ENCODE assay signal across 1 cellular context in the genomic region with DNA sequence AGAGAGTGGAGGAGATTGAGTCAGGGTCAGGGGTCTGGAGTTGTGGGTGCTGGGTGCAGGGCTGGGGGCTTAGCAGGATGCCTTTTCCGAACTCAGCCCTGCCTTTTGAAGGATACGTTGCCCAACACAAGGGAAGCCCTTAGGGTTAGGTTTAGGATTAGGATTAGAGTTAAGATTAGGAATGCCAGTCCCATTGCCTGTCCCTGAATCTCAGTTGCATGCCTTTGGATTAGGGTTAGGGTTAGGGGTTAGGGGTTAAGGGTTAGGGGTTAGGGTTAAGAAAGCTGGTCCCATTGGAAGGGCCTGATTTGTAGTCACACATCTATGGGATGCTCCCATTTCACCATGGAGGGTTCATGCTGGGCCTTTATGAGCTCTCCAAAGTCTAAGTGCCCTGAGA.
TF ChIP-seq lines count a peak whose summit lies in the region.

No MANE protein-coding gene starts in this region.

TF ChIP-seq in HCT116, 20 proteins besides CTCF, POLR2A, EP300 and RAD21 (continued from another document):
- TF ChIP-seq POLR2AphosphoS5 (IDR thresholded peaks at IDR 0.05; ENCODE audit: low read depth, low read length) (no peak), EZH2phosphoT487 (IDR thresholded peaks at IDR 0.05; ENCODE audit: borderline replicate concordance) (no peak), ZNF274 (IDR thresholded peaks at IDR 0.05; ENCODE audit: low read depth, low read length) (no peak), SRF (IDR thresholded peaks at IDR 0.05; ENCODE audit: low read depth) (no peak), FOSL1 (IDR thresholded peaks at IDR 0.05; ENCODE audit: low read depth) (no peak), ELF1 (IDR thresholded peaks at IDR 0.05; ENCODE audit: borderline replicate concordance, low read depth) (no peak), YY1 (IDR thresholded peaks at IDR 0.05; ENCODE audit: extremely low read depth, insufficient replicate concordance, low read depth, low read length) (no peak), JUND (IDR thresholded peaks at IDR 0.05) (no peak), SP1 (IDR thresholded peaks at IDR 0.05; ENCODE audit: low read depth) (no peak), EZH2 (IDR thresholded peaks at IDR 0.05) (no peak), SIN3A (IDR thresholded peaks at IDR 0.05; ENCODE audit: low read depth) (no peak), ZFX (IDR thresholded peaks at IDR 0.05) (no peak), EGR1 (IDR thresholded peaks at IDR 0.05; ENCODE audit: low read depth) (no peak), TCF7L2 (IDR thresholded peaks at IDR 0.05; ENCODE audit: borderline replicate concordance, extremely low read depth, insufficient read depth, insufficient read length) (no peak)
- TF ChIP-seq, protein P1, sequence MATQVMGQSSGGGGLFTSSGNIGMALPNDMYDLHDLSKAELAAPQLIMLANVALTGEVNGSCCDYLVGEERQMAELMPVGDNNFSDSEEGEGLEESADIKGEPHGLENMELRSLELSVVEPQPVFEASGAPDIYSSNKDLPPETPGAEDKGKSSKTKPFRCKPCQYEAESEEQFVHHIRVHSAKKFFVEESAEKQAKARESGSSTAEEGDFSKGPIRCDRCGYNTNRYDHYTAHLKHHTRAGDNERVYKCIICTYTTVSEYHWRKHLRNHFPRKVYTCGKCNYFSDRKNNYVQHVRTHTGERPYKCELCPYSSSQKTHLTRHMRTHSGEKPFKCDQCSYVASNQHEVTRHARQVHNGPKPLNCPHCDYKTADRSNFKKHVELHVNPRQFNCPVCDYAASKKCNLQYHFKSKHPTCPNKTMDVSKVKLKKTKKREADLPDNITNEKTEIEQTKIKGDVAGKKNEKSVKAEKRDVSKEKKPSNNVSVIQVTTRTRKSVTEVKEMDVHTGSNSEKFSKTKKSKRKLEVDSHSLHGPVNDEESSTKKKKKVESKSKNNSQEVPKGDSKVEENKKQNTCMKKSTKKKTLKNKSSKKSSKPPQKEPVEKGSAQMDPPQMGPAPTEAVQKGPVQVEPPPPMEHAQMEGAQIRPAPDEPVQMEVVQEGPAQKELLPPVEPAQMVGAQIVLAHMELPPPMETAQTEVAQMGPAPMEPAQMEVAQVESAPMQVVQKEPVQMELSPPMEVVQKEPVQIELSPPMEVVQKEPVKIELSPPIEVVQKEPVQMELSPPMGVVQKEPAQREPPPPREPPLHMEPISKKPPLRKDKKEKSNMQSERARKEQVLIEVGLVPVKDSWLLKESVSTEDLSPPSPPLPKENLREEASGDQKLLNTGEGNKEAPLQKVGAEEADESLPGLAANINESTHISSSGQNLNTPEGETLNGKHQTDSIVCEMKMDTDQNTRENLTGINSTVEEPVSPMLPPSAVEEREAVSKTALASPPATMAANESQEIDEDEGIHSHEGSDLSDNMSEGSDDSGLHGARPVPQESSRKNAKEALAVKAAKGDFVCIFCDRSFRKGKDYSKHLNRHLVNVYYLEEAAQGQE (IDR thresholded peaks at IDR 0.05; ENCODE audit: low read depth) = no peak
- TF ChIP-seq, protein P2, sequence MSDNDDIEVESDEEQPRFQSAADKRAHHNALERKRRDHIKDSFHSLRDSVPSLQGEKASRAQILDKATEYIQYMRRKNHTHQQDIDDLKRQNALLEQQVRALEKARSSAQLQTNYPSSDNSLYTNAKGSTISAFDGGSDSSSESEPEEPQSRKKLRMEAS (IDR thresholded peaks at IDR 0.05) = no peak
- TF ChIP-seq, protein P3, sequence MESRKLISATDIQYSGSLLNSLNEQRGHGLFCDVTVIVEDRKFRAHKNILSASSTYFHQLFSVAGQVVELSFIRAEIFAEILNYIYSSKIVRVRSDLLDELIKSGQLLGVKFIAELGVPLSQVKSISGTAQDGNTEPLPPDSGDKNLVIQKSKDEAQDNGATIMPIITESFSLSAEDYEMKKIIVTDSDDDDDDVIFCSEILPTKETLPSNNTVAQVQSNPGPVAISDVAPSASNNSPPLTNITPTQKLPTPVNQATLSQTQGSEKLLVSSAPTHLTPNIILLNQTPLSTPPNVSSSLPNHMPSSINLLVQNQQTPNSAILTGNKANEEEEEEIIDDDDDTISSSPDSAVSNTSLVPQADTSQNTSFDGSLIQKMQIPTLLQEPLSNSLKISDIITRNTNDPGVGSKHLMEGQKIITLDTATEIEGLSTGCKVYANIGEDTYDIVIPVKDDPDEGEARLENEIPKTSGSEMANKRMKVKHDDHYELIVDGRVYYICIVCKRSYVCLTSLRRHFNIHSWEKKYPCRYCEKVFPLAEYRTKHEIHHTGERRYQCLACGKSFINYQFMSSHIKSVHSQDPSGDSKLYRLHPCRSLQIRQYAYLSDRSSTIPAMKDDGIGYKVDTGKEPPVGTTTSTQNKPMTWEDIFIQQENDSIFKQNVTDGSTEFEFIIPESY (IDR thresholded peaks at IDR 0.05; ENCODE audit: extremely low read depth, insufficient replicate concordance, low read length) = no peak
- TF ChIP-seq, protein P4, sequence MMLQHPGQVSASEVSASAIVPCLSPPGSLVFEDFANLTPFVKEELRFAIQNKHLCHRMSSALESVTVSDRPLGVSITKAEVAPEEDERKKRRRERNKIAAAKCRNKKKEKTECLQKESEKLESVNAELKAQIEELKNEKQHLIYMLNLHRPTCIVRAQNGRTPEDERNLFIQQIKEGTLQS (IDR thresholded peaks at IDR 0.05) = no peak
